Comparison of ENCODE assay signal across 1 cellular context in genomic region chr6:36028088-36028886, GRCh38.
TF ChIP-seq lines count a peak whose summit lies in the region.

No MANE protein-coding gene starts in this region.

TF ChIP-seq in K562, 482 proteins besides CTCF, POLR2A, EP300 and RAD21 (continued from another document):
- no peak for TF ChIP-seq NKRF (IDR thresholded peaks at IDR 0.05; ENCODE audit: borderline replicate concordance)
- TF ChIP-seq JUNB (CRISPR knock-in tag; conservative IDR thresholded peaks at IDR 0.05): no peak
- 0 out of 2 replicates have a peak, but pooled peaks have one; percentile 32 for TF ChIP-seq RBM14 (IDR thresholded peaks at IDR 0.05; ENCODE audit: borderline replicate concordance, insufficient read depth, low read depth, low read length)
- TF ChIP-seq CCNT2 (IDR thresholded peaks at IDR 0.05; ENCODE audit: borderline replicate concordance, extremely low read depth, insufficient read length, low read depth, low read length): peak; percentile 4
- no peak for TF ChIP-seq E2F3 (CRISPR knock-in tag; IDR thresholded peaks at IDR 0.05)
- no peak for TF ChIP-seq TAF7 (tag; IDR thresholded peaks at IDR 0.05)
- TF ChIP-seq ZNF263 (CRISPR knock-in tag; IDR thresholded peaks at IDR 0.05; ENCODE audit: borderline replicate concordance): peak; percentile 43
- no peak for TF ChIP-seq ZNF121 (CRISPR knock-in tag; conservative IDR thresholded peaks at IDR 0.05)
- TF ChIP-seq PATZ1 (CRISPR knock-in tag; IDR thresholded peaks at IDR 0.05; ENCODE audit: borderline replicate concordance): no peak
- peak in 1 of 2 experiments; percentile 17 for TF ChIP-seq AFF1 (IDR thresholded peaks at IDR 0.05; ENCODE audit: low read depth in 1 of 2, partially characterized antibody in 2 of 2)
- no peak for TF ChIP-seq ZNF3 (CRISPR knock-in tag; IDR thresholded peaks at IDR 0.05)
- peak; percentile 41; the same call in 1 of the 2 replicates for TF ChIP-seq CEBPG (CRISPR knock-in tag; IDR thresholded peaks at IDR 0.05)
- no peak for TF ChIP-seq CEBPG (tag; conservative IDR thresholded peaks at IDR 0.05 in 1 of 2, IDR thresholded peaks at IDR 0.05 in 1 of 2)
- TF ChIP-seq ZHX1 (conservative IDR thresholded peaks at IDR 0.05; ENCODE audit: low read length): no peak
- no peak for TF ChIP-seq ZNF696 (CRISPR knock-in tag; conservative IDR thresholded peaks at IDR 0.05)
- TF ChIP-seq ZNF695 (CRISPR knock-in tag; IDR thresholded peaks at IDR 0.05): 0 out of 2 replicates have a peak, but pooled peaks have one; percentile 65
- TF ChIP-seq ZBTB5 (IDR thresholded peaks at IDR 0.05): no peak
- TF ChIP-seq CREB1 (IDR thresholded peaks at IDR 0.05): no peak
- no peak for TF ChIP-seq CREB1 (CRISPR knock-in tag; IDR thresholded peaks at IDR 0.05)
- TF ChIP-seq BACH1 (tag; IDR thresholded peaks at IDR 0.05): no peak
- TF ChIP-seq SIN3A (IDR thresholded peaks at IDR 0.05; ENCODE audit: borderline replicate concordance in 2 of 2, control insufficient read depth in 1 of 2, low read depth in 2 of 2, low read length in 2 of 2): no peak
